In genomic region chr5:111530298-111530740, GRCh38 we compare ENCODE assay signal across 8 cellular contexts. TPM values are rescaled to one million over a fixed set of nuclear protein-coding genes. Genes with fewer than 3 reads are reported as not detected.
A peak's percentile ranks its signal among the peaks of the same experiment; 100 is the strongest.
DNase-seq lines count a peak whose midpoint lies in the region; ATAC-seq and TF ChIP-seq lines count a peak whose summit lies in the region.

No MANE protein-coding gene starts in this region.

- H3K27ac ChIP-seq in OCI-LY1 (ENCODE audit: low read depth, low read length, poor library complexity, severe bottlenecking) = peak overlapping the region; percentile 54

- H3K4me2 ChIP-seq in OCI-LY1 (ENCODE audit: low read length) (peak overlapping the region; percentile 60), skeletal muscle satellite cell (ENCODE audit: low read length) (peak overlapping the region; percentile 1)

- H3K9ac ChIP-seq in OCI-LY1 (ENCODE audit: low read length) (peak overlapping the region; percentile 16; the same call in 1 of the 2 replicates), skeletal muscle satellite cell (ENCODE audit: low read depth, low read length) (no peak overlapping the region)

- H2AFZ ChIP-seq in OCI-LY1 (ENCODE audit: low read length) = peak overlapping the region; percentile 23

- H3K4me3 ChIP-seq in GM12864 (ENCODE audit: low read depth, low read length) = no peak overlapping the region
- peak overlapping the region; percentile 32 for H3K4me3 ChIP-seq in OCI-LY1 (ENCODE audit: low read depth, low read length, poor library complexity, severe bottlenecking)
- H3K4me3 ChIP-seq in skeletal muscle satellite cell (ENCODE audit: low read length) = no peak overlapping the region
- no peak overlapping the region for H3K4me3 ChIP-seq in H7 (ENCODE audit: insufficient read depth, low read depth, low read length)

- TF ChIP-seq CTCF in GM12864 (IDR thresholded peaks at IDR 0.05; ENCODE audit: low read depth, low read length, missing control alignments) (no peak), OCI-LY1 (IDR thresholded peaks at IDR 0.05; ENCODE audit: low read length) (no peak)

- H4K20me1 ChIP-seq in OCI-LY1 (ENCODE audit: insufficient read depth, low read length) = no peaks in the 10 kb centered on the region

- H3K9me3 ChIP-seq in OCI-LY1 (ENCODE audit: low read length) (no peaks in the 10 kb centered on the region), skeletal muscle satellite cell (replicated peaks; ENCODE audit: low read length) (no peaks in the 10 kb centered on the region)

- H3K79me2 ChIP-seq in OCI-LY1 (ENCODE audit: insufficient read depth, low read length) = no peaks in the 10 kb centered on the region

- peaks cover 19% of the 10 kb centered on the region for H3K4me1 ChIP-seq in OCI-LY1 (ENCODE audit: insufficient read depth, low read length, severe bottlenecking)
- H3K4me1 ChIP-seq in skeletal muscle satellite cell (ENCODE audit: control insufficient read depth, insufficient read depth, low read length) = no peaks in the 10 kb centered on the region

- H3F3A ChIP-seq in OCI-LY1 (ENCODE audit: insufficient read depth, low read length) = no peaks in the 10 kb centered on the region

- H3K36me3 ChIP-seq in OCI-LY1 (ENCODE audit: insufficient read depth, low read length) (no peaks in the 10 kb centered on the region), skeletal muscle satellite cell (ENCODE audit: insufficient read depth, low read length) (no peaks in the 10 kb centered on the region), H7 (replicated peaks; ENCODE audit: control insufficient read depth, insufficient read depth, low read length) (no peaks in the 10 kb centered on the region)

- peak; percentile 96 for ATAC-seq in HG02678 (IDR thresholded peaks at IDR 0.05; ENCODE audit: unreplicated experiment)

- DNase-seq in GM12864 (ENCODE audit: low read depth) (peak; percentile 55), activated T-cell treated with anti-CD3 and anti-CD28 coated beads for 4 hours (peak; percentile 69), germinal center (ENCODE audit: low spot score) (peak; percentile 42), H7 (no peak), mesenteric fat pad (ENCODE audit: low spot score) (no peak)

- H3K27me3 ChIP-seq in OCI-LY1 (ENCODE audit: insufficient read depth, low read length) (no peaks in the 10 kb centered on the region), skeletal muscle satellite cell (ENCODE audit: control insufficient read depth, insufficient read depth, low read length) (no peaks in the 10 kb centered on the region), H7 (ENCODE audit: control insufficient read depth, insufficient read depth, low read length) (no peaks in the 10 kb centered on the region)

- no peaks in the 10 kb centered on the region for H3K9me2 ChIP-seq in OCI-LY1 (ENCODE audit: low read depth, low read length)

RNA-seq across cellular contexts. Expression of gene STARD4, which starts 18.0 kb away (rescaled TPM):
- 49.1 and 74.8 TPM in 2 replicates for total RNA-seq in skeletal muscle satellite cell (2012; rRNA removed)
- total RNA-seq in H7 (2014; rRNA removed; shearing (Covaris generic)) = 41.0 and 70.7 TPM in 2 replicates
- total RNA-seq in mesenteric fat pad = 10.7 TPM

Comparison
In these comparisons a context has a peak if more than half of its experiments do, and no peak if none do; other contexts are left out.
1. DNase-seq: peak in GM12864 (single experiment), activated T-cell treated with anti-CD3 and anti-CD28 coated beads for 4 hours (single experiment) and germinal center (single experiment); none in H7 (single experiment) and mesenteric fat pad (single experiment).